ENCODE assay signal across 8 cellular contexts in the genomic region with DNA sequence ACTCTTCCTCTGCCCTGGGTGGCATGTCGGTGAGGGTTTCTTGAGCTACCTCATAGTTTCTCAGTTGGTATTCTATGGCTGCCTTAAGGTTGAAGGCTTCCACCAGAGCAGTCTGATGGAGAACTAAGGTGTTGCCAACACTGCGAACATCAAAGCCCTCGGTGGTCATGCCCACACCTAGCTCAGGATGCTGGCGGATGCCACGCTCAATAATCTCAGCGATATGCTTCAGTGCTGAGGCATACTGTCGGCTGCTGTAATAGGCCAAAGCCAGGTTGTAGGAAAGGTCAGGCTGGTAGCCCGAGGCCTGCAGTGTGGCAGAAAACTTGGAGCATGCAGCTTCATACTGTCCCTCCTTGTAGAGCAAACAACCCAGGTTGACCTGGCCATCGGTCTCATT.
DNase-seq lines count a peak whose midpoint lies in the region; ATAC-seq, FAIRE-seq and TF ChIP-seq lines count a peak whose summit lies in the region.

No MANE protein-coding gene starts in this region.

- H3K4me2 ChIP-seq in GM12878 (ENCODE audit: control insufficient read depth, insufficient read depth) (peak overlapping the region; percentile 78), mesenchymal stem cell (ENCODE audit: low read length, poor library complexity, severe bottlenecking) (peak overlapping the region; percentile 66)

- H3K79me1 ChIP-seq in mesenchymal stem cell (replicated peaks; ENCODE audit: low read length, poor library complexity, severe bottlenecking), result peaks cover 4% of the 10 kb centered on the region

- CTCF ChIA-PET in GM12878 (lab: Yijun Ruan, JAX), result interaction anchor here (0.5 to 1.5 kb wide), 3 partner anchors 14 to 457 kb away, joined by 3 to 7 read pairs (median 5); no protein-coding TSS in a partner anchor

- peak overlapping the region; percentile 100 for H2AFZ ChIP-seq in GM12878 (ENCODE audit: control insufficient read depth, low read depth, low read length)
- peak overlapping the region; percentile 94 for H2AFZ ChIP-seq in mesenchymal stem cell (ENCODE audit: low read depth, low read length)

- H3K27me3 ChIP-seq in GM12878 (replicated peaks in 1 of 2; ENCODE audit: control insufficient read depth in 2 of 2, insufficient read depth in 2 of 2, low read length in 1 of 2) (no peaks in the 10 kb centered on the region), mesenchymal stem cell (ENCODE audit: control insufficient read depth in 1 of 2, insufficient read depth in 1 of 2, low read length in 2 of 2) (no peaks in the 10 kb centered on the region), upper lobe of left lung (no peaks in the 10 kb centered on the region)

- intact Hi-C loops in GM12878 (cut with micrococcal nuclease; ENCODE audit: unreplicated experiment), result loop anchor here (5.0 kb wide), 1 partner anchor 66 kb away; a partner anchor contains a TSS

- POLR2A ChIA-PET in GM12878 (lab: Charles Lee), result interaction anchor here (1.1 kb wide), 1 partner anchor 17 kb away, joined by 3 read pairs; no protein-coding TSS in a partner anchor

- H2BK120ac ChIP-seq in mesenchymal stem cell (ENCODE audit: low read depth, low read length), result no peak overlapping the region

- H3K27me3 Mint-ChIP-seq in activated naive CD4-positive, alpha-beta T cell treated with anti-CD3 and anti-CD28 coated beads, Interleukin-2, amount 50 U/mL, for 24 hours, result no peaks in the 10 kb centered on the region

- in situ Hi-C loops in GM12878 (cut with MboI), result no loop called here

- no peak for DNase-seq in activated naive CD4-positive, alpha-beta T cell (lab: John Stamatoyannopoulos, UW)
- DNase-seq in GM12878 (ENCODE audit: low read depth, low spot score) (no peak), mesenchymal stem cell (no peak), upper lobe of left lung (no peak), 8988T (no peak), SK-N-DZ (ENCODE audit: low spot score) (no peak)

- BruUV-seq in GM12878 (replicated peaks; lab: Mats Ljungman, UMichigan), result no TSS peak

- H3K36me3 Mint-ChIP-seq in activated naive CD4-positive, alpha-beta T cell treated with anti-CD3 and anti-CD28 coated beads, Interleukin-2, amount 50 U/mL, for 24 hours, result no peaks in the 10 kb centered on the region

- no peaks in the 10 kb centered on the region for H3K9me3 Mint-ChIP-seq in activated naive CD4-positive, alpha-beta T cell treated with anti-CD3 and anti-CD28 coated beads, Interleukin-2, amount 50 U/mL, for 24 hours

- H3K9me3 ChIP-seq in GM12878 (replicated peaks; ENCODE audit: control insufficient read depth, insufficient read depth, low read length) (no peaks in the 10 kb centered on the region), mesenchymal stem cell (ENCODE audit: control insufficient read depth, low read length) (no peaks in the 10 kb centered on the region), upper lobe of left lung (no peaks in the 10 kb centered on the region)

- H3K14ac ChIP-seq in mesenchymal stem cell (ENCODE audit: low read length in 2 of 2), result no peak overlapping the region

- no peak overlapping the region for H2BK5ac ChIP-seq in mesenchymal stem cell (ENCODE audit: low read depth, low read length, poor library complexity, severe bottlenecking)

- peak overlapping the region; percentile 96 for H3K4me3 Mint-ChIP-seq in activated naive CD4-positive, alpha-beta T cell treated with anti-CD3 and anti-CD28 coated beads, Interleukin-2, amount 50 U/mL, for 24 hours

- H3K4me3 ChIP-seq in GM12878, result peak overlapping the region; percentile 57; the same call in 1 of the 2 replicates
- H3K4me3 ChIP-seq in mesenchymal stem cell (ENCODE audit: insufficient read depth in 1 of 2, low read depth in 1 of 2, low read length in 2 of 2), result peak overlapping the region; percentile 23 to 97
- peak overlapping the region; percentile 67 to 88 (median 78) for H3K4me3 ChIP-seq in upper lobe of left lung

- H2AK5ac ChIP-seq in mesenchymal stem cell (ENCODE audit: low read length, severe bottlenecking), result no peak overlapping the region

- FAIRE-seq in GM12878 (lab: Jason Lieb, UNC), result no peak

- H3K4me1 Mint-ChIP-seq in activated naive CD4-positive, alpha-beta T cell treated with anti-CD3 and anti-CD28 coated beads, Interleukin-2, amount 50 U/mL, for 24 hours, result peaks cover 5% of the 10 kb centered on the region

- no peaks in the 10 kb centered on the region; the same call in 1 of the 2 replicates for H3K4me1 ChIP-seq in GM12878 (ENCODE audit: control insufficient read depth, insufficient read depth, low read length)
- peaks cover 5% of the 10 kb centered on the region for H3K4me1 ChIP-seq in mesenchymal stem cell (ENCODE audit: control insufficient read depth, insufficient read depth, low read depth, low read length)
- H3K4me1 ChIP-seq in upper lobe of left lung, result peaks cover 4 to 11% (median 5%) of the 10 kb centered on the region in 4 donors

- TF ChIP-seq RAD21 in GM12878 (IDR thresholded peaks at IDR 0.05; ENCODE audit: insufficient read depth, low read depth, low read length), result no peak

- H3K36me3 ChIP-seq in GM12878 (ENCODE audit: control insufficient read depth in 2 of 2, insufficient read depth in 2 of 2, low read length in 1 of 2) (no peaks in the 10 kb centered on the region), mesenchymal stem cell (ENCODE audit: control insufficient read depth in 1 of 2, insufficient read depth in 2 of 2, low read depth in 1 of 2, low read length in 2 of 2) (no peaks in the 10 kb centered on the region), upper lobe of left lung (no peaks in the 10 kb centered on the region)

- RAD21 ChIA-PET in GM12878 (lab: Charles Lee; ENCODE audit: unreplicated experiment), result no interaction called here

- H4K8ac ChIP-seq in mesenchymal stem cell (ENCODE audit: low read length), result peak overlapping the region; percentile 99

- H3K18ac ChIP-seq in mesenchymal stem cell (ENCODE audit: low read depth in 1 of 2, low read length in 2 of 2), result peak overlapping the region in 1 of 2 experiments; percentile 61

- 97% methylated on average over 9 of the region's 9 CpGs for WGBS in GM12878 (ENCODE audit: insufficient coverage, insufficient replicate concordance, low lambda C conversion rate, missing lambda C conversion rate)
- WGBS in mesenchymal stem cell, result 92% methylated on average over 9 of the region's 9 CpGs
- WGBS in upper lobe of left lung, 2 donors, result 83 to 94% methylated on average over 4 to 9 of the region's 9 CpGs

- H3K23ac ChIP-seq in mesenchymal stem cell (ENCODE audit: low read length in 2 of 2), result no peak overlapping the region

- no peaks in the 10 kb centered on the region for H4K20me1 ChIP-seq in GM12878 (ENCODE audit: control insufficient read depth, insufficient read depth)

- H3K27ac ChIP-seq in GM12878 (ENCODE audit: control insufficient read depth, insufficient read depth), result no peak overlapping the region
- no peak overlapping the region for H3K27ac ChIP-seq in mesenchymal stem cell (ENCODE audit: low read length, poor library complexity, severe bottlenecking)
- H3K27ac ChIP-seq in upper lobe of left lung, result peak overlapping the region; percentile 91 to 99 (median 96)

- TF ChIP-seq POLR2A in GM12878 (IDR thresholded peaks at IDR 0.05; ENCODE audit: low read depth, low read length) (no peak), upper lobe of left lung (IDR thresholded peaks at IDR 0.05) (no peak)

- no peak overlapping the region for H2BK15ac ChIP-seq in mesenchymal stem cell (ENCODE audit: low read depth, poor library complexity, severe bottlenecking)

- H3K9ac ChIP-seq in GM12878 (ENCODE audit: control insufficient read depth, insufficient read depth, low read length) (no peak overlapping the region), mesenchymal stem cell (ENCODE audit: low read length) (peak overlapping the region; percentile 100)

- no peak for TF ChIP-seq CTCF in GM12878 (IDR thresholded peaks at IDR 0.05 in 2 of 3, conservative IDR thresholded peaks at IDR 0.05 in 1 of 3; ENCODE audit: control insufficient read depth in 2 of 3, extremely low read depth in 1 of 3, insufficient read depth in 1 of 3, low read depth in 3 of 3, low read length in 3 of 3)
- TF ChIP-seq CTCF in upper lobe of left lung (IDR thresholded peaks at IDR 0.05), result no peak

- peak overlapping the region; percentile 11 to 67 for H3K4ac ChIP-seq in mesenchymal stem cell (ENCODE audit: low read depth in 1 of 2, low read length in 2 of 2)

- H3K27ac Mint-ChIP-seq in activated naive CD4-positive, alpha-beta T cell treated with anti-CD3 and anti-CD28 coated beads, Interleukin-2, amount 50 U/mL, for 24 hours, result no peak overlapping the region

- H3K79me2 ChIP-seq in GM12878 (ENCODE audit: control insufficient read depth, insufficient read depth, low read length), result no peaks in the 10 kb centered on the region

- H2BK12ac ChIP-seq in mesenchymal stem cell (ENCODE audit: low read length in 2 of 2), result no peak overlapping the region

- ATAC-seq in GM12878, result no peak
- ATAC-seq in upper lobe of left lung (ENCODE audit: low FRiP score in 2 of 2), result no peak
- ATAC-seq in HG02981 (IDR thresholded peaks at IDR 0.05; ENCODE audit: unreplicated experiment), result no peak

- TF ChIP-seq EP300 in GM12878 (IDR thresholded peaks at IDR 0.05; ENCODE audit: borderline replicate concordance in 1 of 2, control insufficient read depth in 1 of 2, low read depth in 2 of 2, low read length in 2 of 2) (no peak), upper lobe of left lung (IDR thresholded peaks at IDR 0.05) (no peak)

- peak overlapping the region; percentile 56 for H4K91ac ChIP-seq in mesenchymal stem cell (ENCODE audit: low read length)

- SMC1A ChIA-PET in GM12878 (lab: Charles Lee; ENCODE audit: uncharacterized antibody, unreplicated experiment), result no interaction called here

TF ChIP-seq in GM12878, 131 proteins besides CTCF, POLR2A, EP300 and RAD21:
- TF ChIP-seq CHD2 (IDR thresholded peaks at IDR 0.05; ENCODE audit: borderline replicate concordance, low read depth, low read length), result no peak
- TF ChIP-seq SUPT20H (IDR thresholded peaks at IDR 0.05; ENCODE audit: borderline replicate concordance, control insufficient read depth, low read depth, low read length), result no peak

Comparison
In these comparisons a context has a peak if more than half of its experiments do, and no peak if none do; other contexts are left out.
1. H3K27ac ChIP-seq: peak in upper lobe of left lung (4 of 4); none in GM12878 (single experiment) and mesenchymal stem cell (single experiment).
2. Peak in every context shown above with its lines, with median percentiles within 50 percentile points of each other: H3K4me3 ChIP-seq.